Comparison of ENCODE assay signal across 1 cellular context in the genomic region with DNA sequence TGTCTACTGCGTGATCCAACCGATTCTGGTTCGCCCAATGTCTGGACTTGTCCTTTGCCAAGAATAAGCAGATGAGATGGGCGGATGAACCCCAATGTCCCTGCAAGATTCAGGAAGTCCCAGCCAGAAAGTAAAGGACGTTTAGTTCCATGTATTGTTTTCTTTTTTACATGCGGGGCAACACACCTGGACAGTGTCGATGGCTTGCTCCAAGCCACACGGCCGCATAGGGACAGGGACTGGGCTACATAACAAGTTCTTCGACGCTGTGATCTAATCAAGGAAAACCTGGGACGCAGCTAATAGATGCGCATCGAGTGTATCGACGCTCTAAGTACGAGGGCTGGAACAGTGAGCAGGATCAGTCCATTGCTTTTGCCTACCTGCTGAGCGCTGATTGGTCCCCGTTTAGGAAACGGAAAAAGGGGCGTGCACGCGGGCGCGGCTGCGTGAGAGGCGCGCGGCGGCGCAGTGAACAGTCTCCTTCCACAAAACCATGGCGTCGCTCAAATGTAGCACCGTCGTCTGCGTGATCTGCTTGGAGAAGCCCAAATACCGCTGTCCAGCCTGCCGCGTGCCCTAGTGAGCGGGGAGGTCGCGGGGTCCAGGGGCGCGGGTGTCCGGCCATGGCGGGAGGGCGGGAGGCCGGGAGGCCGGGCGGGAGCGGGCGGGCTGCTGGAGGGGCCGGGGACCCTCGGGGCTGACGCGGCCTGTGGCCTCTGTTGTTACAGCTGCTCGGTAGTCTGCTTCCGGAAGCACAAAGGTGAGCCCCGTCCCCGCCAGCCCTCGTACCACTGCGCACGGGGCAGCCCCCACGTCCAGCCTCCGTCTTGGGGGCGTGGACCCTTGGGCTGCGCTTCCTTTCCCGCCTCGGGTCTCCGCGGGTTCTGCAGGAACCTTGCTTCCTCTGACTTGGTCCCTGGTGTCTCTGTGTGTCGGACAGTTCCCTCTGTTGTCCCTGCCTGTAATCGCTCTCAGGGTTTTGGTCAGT.
TF ChIP-seq lines count a peak whose summit lies in the region.

ZNHIT3 (plus strand) TSS at position 478 of the 991 bp plus-strand sequence; CDS start at position 497, 19 bp downstream.

TF ChIP-seq in K562, 482 proteins besides CTCF, POLR2A, EP300 and RAD21 (continued from another document and continues in another):
- no peak for TF ChIP-seq ZBED1 (IDR thresholded peaks at IDR 0.05)
- TF ChIP-seq TBP (optimal IDR thresholded peaks at IDR 0.05; ENCODE audit: low read depth, low read length): peak; percentile 62
- TF ChIP-seq POLR3G (IDR thresholded peaks at IDR 0.05; ENCODE audit: extremely low read depth, insufficient read length, insufficient replicate concordance): no peak
- TF ChIP-seq MTF1 (CRISPR knock-in tag; IDR thresholded peaks at IDR 0.05; ENCODE audit: borderline replicate concordance): no peak
- TF ChIP-seq CREBBP (IDR thresholded peaks at IDR 0.05; ENCODE audit: low read depth, low read length): no peak
- no peak for TF ChIP-seq ZNF695 (CRISPR knock-in tag; IDR thresholded peaks at IDR 0.05)
- TF ChIP-seq ZNF75A (CRISPR knock-in tag; IDR thresholded peaks at IDR 0.05): no peak
- TF ChIP-seq DLX4 (CRISPR knock-in tag; IDR thresholded peaks at IDR 0.05): no peak
- no peak for TF ChIP-seq XRCC4 (IDR thresholded peaks at IDR 0.05; ENCODE audit: extremely low read depth, insufficient read depth, insufficient read length)
- TF ChIP-seq KDM1A (IDR thresholded peaks at IDR 0.05): peak in 1 of 2 experiments; percentile 56; a peak in 2 of 4 replicates
- TF ChIP-seq U2AF1 (optimal IDR thresholded peaks at IDR 0.05; ENCODE audit: low read depth, low read length): no peak
- TF ChIP-seq, protein P1, sequence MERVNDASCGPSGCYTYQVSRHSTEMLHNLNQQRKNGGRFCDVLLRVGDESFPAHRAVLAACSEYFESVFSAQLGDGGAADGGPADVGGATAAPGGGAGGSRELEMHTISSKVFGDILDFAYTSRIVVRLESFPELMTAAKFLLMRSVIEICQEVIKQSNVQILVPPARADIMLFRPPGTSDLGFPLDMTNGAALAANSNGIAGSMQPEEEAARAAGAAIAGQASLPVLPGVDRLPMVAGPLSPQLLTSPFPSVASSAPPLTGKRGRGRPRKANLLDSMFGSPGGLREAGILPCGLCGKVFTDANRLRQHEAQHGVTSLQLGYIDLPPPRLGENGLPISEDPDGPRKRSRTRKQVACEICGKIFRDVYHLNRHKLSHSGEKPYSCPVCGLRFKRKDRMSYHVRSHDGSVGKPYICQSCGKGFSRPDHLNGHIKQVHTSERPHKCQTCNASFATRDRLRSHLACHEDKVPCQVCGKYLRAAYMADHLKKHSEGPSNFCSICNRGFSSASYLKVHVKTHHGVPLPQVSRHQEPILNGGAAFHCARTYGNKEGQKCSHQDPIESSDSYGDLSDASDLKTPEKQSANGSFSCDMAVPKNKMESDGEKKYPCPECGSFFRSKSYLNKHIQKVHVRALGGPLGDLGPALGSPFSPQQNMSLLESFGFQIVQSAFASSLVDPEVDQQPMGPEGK (CRISPR knock-in tag; IDR thresholded peaks at IDR 0.05; ENCODE audit: borderline replicate concordance): no peak
- TF ChIP-seq ZHX1 (conservative IDR thresholded peaks at IDR 0.05; ENCODE audit: low read length): no peak
- no peak for TF ChIP-seq RFX7 (CRISPR knock-in tag; IDR thresholded peaks at IDR 0.05)
- peak; percentile 95 for TF ChIP-seq CTBP1 (IDR thresholded peaks at IDR 0.05; ENCODE audit: borderline replicate concordance)
- no peak for TF ChIP-seq ZNF511 (CRISPR knock-in tag; IDR thresholded peaks at IDR 0.05)
- no peak for TF ChIP-seq HOXB6 (CRISPR knock-in tag; IDR thresholded peaks at IDR 0.05; ENCODE audit: borderline replicate concordance)
- TF ChIP-seq ZNF696 (CRISPR knock-in tag; conservative IDR thresholded peaks at IDR 0.05): no peak
- TF ChIP-seq ZNF445 (CRISPR knock-in tag; IDR thresholded peaks at IDR 0.05; ENCODE audit: low read depth): no peak
- TF ChIP-seq PTBP1 (IDR thresholded peaks at IDR 0.05; ENCODE audit: low read depth, low read length): no peak
- peak; percentile 42 for TF ChIP-seq MEIS2 (IDR thresholded peaks at IDR 0.05; ENCODE audit: partially characterized antibody)
- no peak for TF ChIP-seq CCAR2 (IDR thresholded peaks at IDR 0.05; ENCODE audit: low read depth, low read length)
- TF ChIP-seq, protein P2, sequence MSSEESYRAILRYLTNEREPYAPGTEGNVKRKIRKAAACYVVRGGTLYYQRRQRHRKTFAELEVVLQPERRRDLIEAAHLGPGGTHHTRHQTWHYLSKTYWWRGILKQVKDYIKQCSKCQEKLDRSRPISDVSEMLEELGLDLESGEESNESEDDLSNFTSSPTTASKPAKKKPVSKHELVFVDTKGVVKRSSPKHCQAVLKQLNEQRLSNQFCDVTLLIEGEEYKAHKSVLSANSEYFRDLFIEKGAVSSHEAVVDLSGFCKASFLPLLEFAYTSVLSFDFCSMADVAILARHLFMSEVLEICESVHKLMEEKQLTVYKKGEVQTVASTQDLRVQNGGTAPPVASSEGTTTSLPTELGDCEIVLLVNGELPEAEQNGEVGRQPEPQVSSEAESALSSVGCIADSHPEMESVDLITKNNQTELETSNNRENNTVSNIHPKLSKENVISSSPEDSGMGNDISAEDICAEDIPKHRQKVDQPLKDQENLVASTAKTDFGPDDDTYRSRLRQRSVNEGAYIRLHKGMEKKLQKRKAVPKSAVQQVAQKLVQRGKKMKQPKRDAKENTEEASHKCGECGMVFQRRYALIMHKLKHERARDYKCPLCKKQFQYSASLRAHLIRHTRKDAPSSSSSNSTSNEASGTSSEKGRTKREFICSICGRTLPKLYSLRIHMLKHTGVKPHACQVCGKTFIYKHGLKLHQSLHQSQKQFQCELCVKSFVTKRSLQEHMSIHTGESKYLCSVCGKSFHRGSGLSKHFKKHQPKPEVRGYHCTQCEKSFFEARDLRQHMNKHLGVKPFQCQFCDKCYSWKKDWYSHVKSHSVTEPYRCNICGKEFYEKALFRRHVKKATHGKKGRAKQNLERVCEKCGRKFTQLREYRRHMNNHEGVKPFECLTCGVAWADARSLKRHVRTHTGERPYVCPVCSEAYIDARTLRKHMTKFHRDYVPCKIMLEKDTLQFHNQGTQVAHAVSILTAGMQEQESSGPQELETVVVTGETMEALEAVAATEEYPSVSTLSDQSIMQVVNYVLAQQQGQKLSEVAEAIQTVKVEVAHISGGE (CRISPR knock-in tag; IDR thresholded peaks at IDR 0.05): 0 out of 6 replicates have a peak, but pooled peaks of 1 of the 3 experiments have one; percentile 41
- no peak for TF ChIP-seq MCM3 (IDR thresholded peaks at IDR 0.05)
- no peak for TF ChIP-seq U2AF2 (optimal IDR thresholded peaks at IDR 0.05; ENCODE audit: low read depth, low read length)
- no peak for TF ChIP-seq SP2 (IDR thresholded peaks at IDR 0.05; ENCODE audit: extremely low read depth, low read depth, low read length, poor library complexity, severe bottlenecking)
- TF ChIP-seq, protein P3, sequence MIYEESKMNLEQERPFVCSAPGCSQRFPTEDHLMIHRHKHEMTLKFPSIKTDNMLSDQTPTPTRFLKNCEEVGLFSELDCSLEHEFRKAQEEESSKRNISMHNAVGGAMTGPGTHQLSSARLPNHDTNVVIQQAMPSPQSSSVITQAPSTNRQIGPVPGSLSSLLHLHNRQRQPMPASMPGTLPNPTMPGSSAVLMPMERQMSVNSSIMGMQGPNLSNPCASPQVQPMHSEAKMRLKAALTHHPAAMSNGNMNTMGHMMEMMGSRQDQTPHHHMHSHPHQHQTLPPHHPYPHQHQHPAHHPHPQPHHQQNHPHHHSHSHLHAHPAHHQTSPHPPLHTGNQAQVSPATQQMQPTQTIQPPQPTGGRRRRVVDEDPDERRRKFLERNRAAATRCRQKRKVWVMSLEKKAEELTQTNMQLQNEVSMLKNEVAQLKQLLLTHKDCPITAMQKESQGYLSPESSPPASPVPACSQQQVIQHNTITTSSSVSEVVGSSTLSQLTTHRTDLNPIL (CRISPR knock-in tag; IDR thresholded peaks at IDR 0.05): no peak
- no peak for TF ChIP-seq ZNF354B (CRISPR knock-in tag; IDR thresholded peaks at IDR 0.05)
- TF ChIP-seq ZBTB43 (CRISPR knock-in tag; IDR thresholded peaks at IDR 0.05): no peak
- no peak for TF ChIP-seq GTF2B (IDR thresholded peaks at IDR 0.05; ENCODE audit: extremely low read depth, insufficient read length)
- TF ChIP-seq, protein P4, sequence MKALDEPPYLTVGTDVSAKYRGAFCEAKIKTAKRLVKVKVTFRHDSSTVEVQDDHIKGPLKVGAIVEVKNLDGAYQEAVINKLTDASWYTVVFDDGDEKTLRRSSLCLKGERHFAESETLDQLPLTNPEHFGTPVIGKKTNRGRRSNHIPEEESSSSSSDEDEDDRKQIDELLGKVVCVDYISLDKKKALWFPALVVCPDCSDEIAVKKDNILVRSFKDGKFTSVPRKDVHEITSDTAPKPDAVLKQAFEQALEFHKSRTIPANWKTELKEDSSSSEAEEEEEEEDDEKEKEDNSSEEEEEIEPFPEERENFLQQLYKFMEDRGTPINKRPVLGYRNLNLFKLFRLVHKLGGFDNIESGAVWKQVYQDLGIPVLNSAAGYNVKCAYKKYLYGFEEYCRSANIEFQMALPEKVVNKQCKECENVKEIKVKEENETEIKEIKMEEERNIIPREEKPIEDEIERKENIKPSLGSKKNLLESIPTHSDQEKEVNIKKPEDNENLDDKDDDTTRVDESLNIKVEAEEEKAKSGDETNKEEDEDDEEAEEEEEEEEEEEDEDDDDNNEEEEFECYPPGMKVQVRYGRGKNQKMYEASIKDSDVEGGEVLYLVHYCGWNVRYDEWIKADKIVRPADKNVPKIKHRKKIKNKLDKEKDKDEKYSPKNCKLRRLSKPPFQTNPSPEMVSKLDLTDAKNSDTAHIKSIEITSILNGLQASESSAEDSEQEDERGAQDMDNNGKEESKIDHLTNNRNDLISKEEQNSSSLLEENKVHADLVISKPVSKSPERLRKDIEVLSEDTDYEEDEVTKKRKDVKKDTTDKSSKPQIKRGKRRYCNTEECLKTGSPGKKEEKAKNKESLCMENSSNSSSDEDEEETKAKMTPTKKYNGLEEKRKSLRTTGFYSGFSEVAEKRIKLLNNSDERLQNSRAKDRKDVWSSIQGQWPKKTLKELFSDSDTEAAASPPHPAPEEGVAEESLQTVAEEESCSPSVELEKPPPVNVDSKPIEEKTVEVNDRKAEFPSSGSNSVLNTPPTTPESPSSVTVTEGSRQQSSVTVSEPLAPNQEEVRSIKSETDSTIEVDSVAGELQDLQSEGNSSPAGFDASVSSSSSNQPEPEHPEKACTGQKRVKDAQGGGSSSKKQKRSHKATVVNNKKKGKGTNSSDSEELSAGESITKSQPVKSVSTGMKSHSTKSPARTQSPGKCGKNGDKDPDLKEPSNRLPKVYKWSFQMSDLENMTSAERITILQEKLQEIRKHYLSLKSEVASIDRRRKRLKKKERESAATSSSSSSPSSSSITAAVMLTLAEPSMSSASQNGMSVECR (CRISPR knock-in tag; IDR thresholded peaks at IDR 0.05): peak; percentile 56; the same call in 1 of the 2 replicates
- TF ChIP-seq, protein P5, sequence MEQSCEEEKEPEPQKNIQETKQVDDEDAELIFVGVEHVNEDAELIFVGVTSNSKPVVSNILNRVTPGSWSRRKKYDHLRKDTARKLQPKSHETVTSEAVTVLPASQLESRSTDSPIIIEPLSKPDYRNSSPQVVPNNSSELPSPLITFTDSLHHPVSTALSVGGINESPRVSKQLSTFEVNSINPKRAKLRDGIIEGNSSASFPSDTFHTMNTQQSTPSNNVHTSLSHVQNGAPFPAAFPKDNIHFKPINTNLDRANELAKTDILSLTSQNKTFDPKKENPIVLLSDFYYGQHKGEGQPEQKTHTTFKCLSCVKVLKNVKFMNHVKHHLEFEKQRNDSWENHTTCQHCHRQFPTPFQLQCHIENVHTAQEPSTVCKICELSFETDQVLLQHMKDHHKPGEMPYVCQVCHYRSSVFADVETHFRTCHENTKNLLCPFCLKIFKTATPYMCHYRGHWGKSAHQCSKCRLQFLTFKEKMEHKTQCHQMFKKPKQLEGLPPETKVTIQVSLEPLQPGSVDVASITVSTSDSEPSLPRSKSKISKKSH (CRISPR knock-in tag; IDR thresholded peaks at IDR 0.05): no peak
- no peak for TF ChIP-seq TRIM28 (IDR thresholded peaks at IDR 0.05)
- peak; percentile 56; the same call in 1 of the 2 replicates for TF ChIP-seq PHF21A (IDR thresholded peaks at IDR 0.05; ENCODE audit: borderline replicate concordance, low read depth)
- no peak; a peak in 1 of 4 replicates for TF ChIP-seq SIX5 (IDR thresholded peaks at IDR 0.05; ENCODE audit: borderline replicate concordance in 1 of 2, insufficient read depth in 1 of 2, low read depth in 1 of 2, low read length in 2 of 2)
